Comparison of ENCODE assay signal across 36 cellular contexts in genomic region chr12:70783455-70783854, GRCh38.
"Had no signal": no experiment of that assay in that cellular context is flagged by ENCODE, and none has a peak within 500 bp of the region (broad histone marks: within the 10 kb centered on the region; RNA-seq: fewer than 3 reads in every experiment).

No MANE protein-coding gene starts in this region.

- H3K4me3 Mint-ChIP-seq: activated B cell treated with CpG ODN at 0.5 μM for 24 hours; activated CD4-positive, alpha-beta memory T cell treated with anti-CD3 and anti-CD28 coated beads for 36 hours; activated CD4-positive, alpha-beta T cell treated with anti-CD3 and anti-CD28 coated beads, Interleukin-2, amount 10 ng/mL, durations not matched to agents 24 days and 14 days; activated CD8-positive, alpha-beta T cell treated with anti-CD3 and anti-CD28 coated beads for 36 hours; activated naive CD4-positive, alpha-beta T cell treated with anti-CD3 and anti-CD28 coated beads for 36 hours; activated naive CD8-positive, alpha-beta T cell treated with anti-CD3 and anti-CD28 coated beads for 36 hours; activated T-cell treated with anti-CD3 and anti-CD28 coated beads, Interleukin-2, amount 50 U/mL, for 4 hours; activated T-cell treated with anti-CD3 and anti-CD28 coated beads, Interleukin-2, amount 50 U/mL, for 72 hours; activated T-helper 1 cell treated with anti-CD3 and anti-CD28 coated beads, Interleukin-12 subunit alpha, Interleukin-12 subunit beta, Interleukin-2, Interleukin-4 antibody, amounts not matched to agents 30 ng/mL and 10 ng/mL and 1 ng/mL, durations not matched to agents 14 hours and 24 hours and 36 hours; activated T-helper 17 cell treated with anti-CD3 and anti-CD28 coated beads, Interleukin-2, amount 50 U/mL, for 72 hours; brain; central memory CD8-positive, alpha-beta T cell; T-helper 1 cell treated with Interleukin-12 subunit alpha and Interleukin-12 subunit beta and Interleukin-4 antibody, amounts not matched to agents 30 μg/mL and 1 μg/mL, for 36 hours; T-helper 2 cell treated with Interferon-gamma antibody and Interleukin-4, amounts not matched to agents 5 μg/mL and 100 μg/mL, for 36 hours had no signal

- H3K4me3 ChIP-seq: adrenal gland, ascending aorta, cardiac muscle cell had no signal

- H3K4me1 Mint-ChIP-seq: activated B cell treated with CpG ODN at 0.5 μM for 24 hours; activated CD4-positive, alpha-beta T cell treated with anti-CD3 and anti-CD28 coated beads, Interleukin-2, amount 10 ng/mL, durations not matched to agents 24 days and 14 days; activated naive CD8-positive, alpha-beta T cell treated with anti-CD3 and anti-CD28 coated beads for 36 hours; activated T-helper 17 cell treated with anti-CD3 and anti-CD28 coated beads, Interleukin-2, amount 50 U/mL, for 72 hours; central memory CD8-positive, alpha-beta T cell had no signal

- H3K36me3 Mint-ChIP-seq: activated CD4-positive, alpha-beta memory T cell treated with anti-CD3 and anti-CD28 coated beads for 36 hours; activated naive CD4-positive, alpha-beta T cell treated with anti-CD3 and anti-CD28 coated beads, Interleukin-2, amount 50 U/mL, for 72 hours; activated naive CD8-positive, alpha-beta T cell treated with anti-CD3 and anti-CD28 coated beads for 36 hours; brain had no signal

- H3K9me3 ChIP-seq: adrenal gland, ascending aorta had no signal

- H3K27me3 Mint-ChIP-seq: activated B cell treated with CpG ODN at 0.5 μM for 24 hours; activated CD4-positive, alpha-beta memory T cell treated with anti-CD3 and anti-CD28 coated beads for 36 hours; activated CD4-positive, alpha-beta T cell treated with anti-CD3 and anti-CD28 coated beads, Interleukin-2, amount 10 ng/mL, durations not matched to agents 24 days and 14 days; central memory CD8-positive, alpha-beta T cell had no signal

- H3K4me1 ChIP-seq: adrenal gland, ascending aorta had no signal

- ATAC-seq: activated CD8-positive, alpha-beta T cell treated with anti-CD3 and anti-CD28 coated beads for 36 hours; activated naive CD4-positive, alpha-beta T cell treated with anti-CD3 and anti-CD28 coated beads, Interleukin-2, amount 50 U/mL, for 72 hours; activated T-cell treated with anti-CD3 and anti-CD28 coated beads, Interleukin-2, amount 50 U/mL, for 4 hours; activated T-cell treated with anti-CD3 and anti-CD28 coated beads, Interleukin-2, amount 50 U/mL, for 72 hours; activated T-helper 17 cell treated with anti-CD3 and anti-CD28 coated beads, Interleukin-2, amount 50 U/mL, for 72 hours had no signal

- H3K27ac ChIP-seq: adrenal gland, ascending aorta, cardiac muscle cell, VCaP had no signal

- H3K27me3 ChIP-seq: adrenal gland, ascending aorta, cardiac muscle cell had no signal

- DNase-seq: activated B cell treated with CpG ODN at 0.5 μM for 24 hours; activated CD4-positive, alpha-beta memory T cell treated with anti-CD3 and anti-CD28 coated beads for 36 hours; activated CD4-positive, alpha-beta T cell treated with anti-CD3 and anti-CD28 coated beads for 4 hours; activated CD4-positive, alpha-beta T cell treated with anti-CD3 and anti-CD28 coated beads, Interleukin-2, amount 10 ng/mL, durations not matched to agents 24 days and 14 days; activated CD4-positive, alpha-beta T cell treated with anti-CD3 and anti-CD28 coated beads, Interleukin-2, amount 50 U/mL, for 1 hour; activated CD4-positive, alpha-beta T cell treated with anti-CD3 and anti-CD28 coated beads, Interleukin-2, amount 50 U/mL, for 4 hours; activated CD4-positive, CD25-positive, alpha-beta regulatory T cell treated with anti-CD3 and anti-CD28 coated beads, Interleukin-2, amount 50 U/mL, for 72 hours; activated CD8-positive, alpha-beta memory T cell treated with anti-CD3 and anti-CD28 coated beads, Interleukin-2, amount 50 U/mL, for 4 hours; activated CD8-positive, alpha-beta T cell treated with anti-CD3 and anti-CD28 coated beads for 36 hours; activated effector memory CD4-positive, alpha-beta T cell treated with anti-CD3 and anti-CD28 coated beads, Interleukin-2, amount 50 U/mL, for 16 hours; activated gamma-delta T cell treated with Interleukin-2 at 50 U/mL for 16 hours; activated naive CD4-positive, alpha-beta T cell; activated naive CD4-positive, alpha-beta T cell treated with anti-CD3 and anti-CD28 coated beads for 36 hours; activated naive CD4-positive, alpha-beta T cell treated with anti-CD3 and anti-CD28 coated beads, Interleukin-2, amount 50 U/mL, for 16 hours; activated naive CD8-positive, alpha-beta T cell treated with anti-CD3 and anti-CD28 coated beads for 36 hours; activated T-cell treated with anti-CD3 and anti-CD28 coated beads for 4 hours; activated T-cell treated with anti-CD3 and anti-CD28 coated beads, Interleukin-2, amount 50 U/mL, for 1 hour; activated T-cell treated with anti-CD3 and anti-CD28 coated beads, Interleukin-2, amount 50 U/mL, for 4 hours; activated T-cell treated with anti-CD3 and anti-CD28 coated beads, Interleukin-2, amount 50 U/mL, for 72 hours; amniotic stem cell; caudate nucleus; cerebellar nuclear complex; T-helper 1 cell; T-helper 2 cell; T-helper 9 cell had no signal

- H3K9me3 Mint-ChIP-seq: activated B cell treated with CpG ODN at 0.5 μM for 24 hours; activated CD8-positive, alpha-beta T cell treated with anti-CD3 and anti-CD28 coated beads for 36 hours; activated naive CD4-positive, alpha-beta T cell treated with anti-CD3 and anti-CD28 coated beads, Interleukin-2, amount 50 U/mL, for 72 hours; activated naive CD8-positive, alpha-beta T cell treated with anti-CD3 and anti-CD28 coated beads for 36 hours; activated T-cell treated with anti-CD3 and anti-CD28 coated beads, Interleukin-2, amount 50 U/mL, for 4 hours; activated T-helper 1 cell treated with anti-CD3 and anti-CD28 coated beads, Interleukin-12 subunit alpha, Interleukin-12 subunit beta, Interleukin-2, Interleukin-4 antibody, amounts not matched to agents 30 ng/mL and 10 ng/mL and 1 ng/mL, durations not matched to agents 14 hours and 24 hours and 36 hours; activated T-helper 17 cell treated with anti-CD3 and anti-CD28 coated beads, Interleukin-2, amount 50 U/mL, for 72 hours; T-helper 1 cell treated with Interleukin-12 subunit alpha and Interleukin-12 subunit beta and Interleukin-4 antibody, amounts not matched to agents 30 μg/mL and 1 μg/mL, for 36 hours; T-helper 2 cell treated with Interferon-gamma antibody and Interleukin-4, amounts not matched to agents 5 μg/mL and 100 μg/mL, for 36 hours had no signal

- H3K36me3 ChIP-seq: adrenal gland, ascending aorta, cardiac muscle cell had no signal

- H3K27ac Mint-ChIP-seq: activated B cell treated with CpG ODN at 0.5 μM for 24 hours; activated CD4-positive, alpha-beta memory T cell treated with anti-CD3 and anti-CD28 coated beads for 36 hours; activated CD4-positive, alpha-beta T cell treated with anti-CD3 and anti-CD28 coated beads, Interleukin-2, amount 10 ng/mL, durations not matched to agents 24 days and 14 days; activated CD8-positive, alpha-beta T cell treated with anti-CD3 and anti-CD28 coated beads for 36 hours; activated naive CD4-positive, alpha-beta T cell treated with anti-CD3 and anti-CD28 coated beads for 36 hours; activated naive CD4-positive, alpha-beta T cell treated with anti-CD3 and anti-CD28 coated beads, Interleukin-2, amount 50 U/mL, for 72 hours; activated naive CD8-positive, alpha-beta T cell treated with anti-CD3 and anti-CD28 coated beads for 36 hours; activated T-cell treated with anti-CD3 and anti-CD28 coated beads, Interleukin-2, amount 50 U/mL, for 72 hours; activated T-helper 1 cell treated with anti-CD3 and anti-CD28 coated beads, Interleukin-12 subunit alpha, Interleukin-12 subunit beta, Interleukin-2, Interleukin-4 antibody, amounts not matched to agents 30 ng/mL and 10 ng/mL and 1 ng/mL, durations not matched to agents 14 hours and 24 hours and 36 hours; activated T-helper 17 cell treated with anti-CD3 and anti-CD28 coated beads, Interleukin-2, amount 50 U/mL, for 72 hours; brain; T-helper 1 cell treated with Interleukin-12 subunit alpha and Interleukin-12 subunit beta and Interleukin-4 antibody, amounts not matched to agents 30 μg/mL and 1 μg/mL, for 36 hours; T-helper 2 cell treated with Interferon-gamma antibody and Interleukin-4, amounts not matched to agents 5 μg/mL and 100 μg/mL, for 36 hours had no signal
